ENCODE assay signal across 20 cellular contexts in the genomic region with DNA sequence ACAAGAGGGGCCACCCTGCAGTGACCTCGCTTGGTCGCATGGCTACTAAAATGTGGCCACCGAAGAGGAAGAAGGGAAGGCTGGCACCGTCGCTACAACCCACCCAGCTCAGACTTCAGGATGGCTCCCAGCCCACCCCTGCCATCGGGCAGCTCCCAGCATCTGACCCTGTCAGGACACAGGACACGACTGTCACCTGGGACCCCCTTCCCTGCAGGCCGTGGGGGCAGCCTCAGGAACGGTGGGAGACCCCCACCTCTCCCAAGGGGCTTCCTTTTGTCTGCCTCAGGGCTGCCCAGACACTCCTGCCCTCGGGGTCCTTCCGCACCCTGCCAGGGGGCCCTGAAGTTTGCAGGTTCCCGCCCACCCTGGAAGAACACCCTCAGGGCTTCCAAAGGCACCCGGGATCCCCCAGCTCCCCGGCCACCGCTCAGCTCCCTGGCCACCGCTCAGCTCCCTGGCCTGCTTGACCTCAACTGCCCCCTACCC. TPM values are rescaled to one million over a fixed set of nuclear protein-coding genes. Genes with fewer than 3 reads are reported as not detected.
"Had no signal": no experiment of that assay in that cellular context is flagged by ENCODE, and none has a peak within 500 bp of the region (broad histone marks: within the 10 kb centered on the region; RNA-seq: fewer than 3 reads in every experiment).

No MANE protein-coding gene starts in this region.

- H3K27ac ChIP-seq: coronary artery, esophagus squamous epithelium, parathyroid adenoma, sigmoid colon, stomach, thyroid gland, vagina had no signal

- FAIRE-seq: endometrium had no signal

- H3K36me3 ChIP-seq: esophagus squamous epithelium, sigmoid colon, stomach, thyroid gland, vagina had no signal

- H3K9me3 ChIP-seq: esophagus squamous epithelium, sigmoid colon, stomach, thyroid gland, vagina had no signal

- H3K9ac ChIP-seq: parathyroid adenoma had no signal

- H3K27me3 ChIP-seq: thyroid gland, vagina had no signal

- H3K4me3 ChIP-seq: coronary artery, esophagus squamous epithelium, mucosa of descending colon, sigmoid colon, stomach, thyroid gland, vagina had no signal

- ATAC-seq: effector memory CD8-positive, alpha-beta T cell had no signal

- DNase-seq: esophagus squamous epithelium had no signal

RNA-seq across cellular contexts. Expression of gene RTP5, which starts 7.7 kb away (rescaled TPM):
- total RNA-seq: dermis blood vessel endothelial cell; lung microvascular endothelial cell; mesothelial cell of epicardium; mucosa of descending colon; natural killer cell treated with Interleukin-12 subunit alpha and Interleukin-12 subunit beta and Interleukin-15 and Interleukin-18, amount 100 ng/mL, for 72 hours; neural crest cell; osteoblast; progenitor cell of endocrine pancreas; skeletal muscle tissue; vagina had no signal
- polyA plus RNA-seq: immature natural killer cell had no signal

RNA-seq across cellular contexts. Expression of gene PDCD1, which starts 18.5 kb away (rescaled TPM):
- total RNA-seq: dermis blood vessel endothelial cell, lung microvascular endothelial cell, mesothelial cell of epicardium, neural crest cell, osteoblast, progenitor cell of endocrine pancreas, skeletal muscle tissue, temporal lobe had no signal
